33 cellular contexts compared by ENCODE assay signal in genomic region chr9:114973216-114973615, GRCh38. TPM values are rescaled to one million over a fixed set of nuclear protein-coding genes. Genes with fewer than 3 reads are reported as not detected.
"Had no signal": no experiment of that assay in that cellular context is flagged by ENCODE, and none has a peak within 500 bp of the region (broad histone marks: within the 10 kb centered on the region; RNA-seq: fewer than 3 reads in every experiment).

No MANE protein-coding gene starts in this region.

- H3K9me3 ChIP-seq: esophagus muscularis mucosa, gastrocnemius medialis had no signal

- H3K4me3 ChIP-seq: coronary artery, dorsolateral prefrontal cortex, esophagus muscularis mucosa, gastrocnemius medialis, heart right ventricle had no signal

- DNase-seq: activated CD4-positive, alpha-beta memory T cell treated with anti-CD3 and anti-CD28 coated beads for 36 hours; activated CD4-positive, alpha-beta T cell treated with anti-CD3 and anti-CD28 coated beads for 1 hour; activated CD4-positive, alpha-beta T cell treated with anti-CD3 and anti-CD28 coated beads for 4 hours; activated CD8-positive, alpha-beta memory T cell treated with anti-CD3 and anti-CD28 coated beads, Interleukin-2, amount 50 U/mL, for 48 hours; activated gamma-delta T cell; activated naive CD4-positive, alpha-beta T cell; activated naive CD4-positive, alpha-beta T cell treated with anti-CD3 and anti-CD28 coated beads, Interleukin-2, amount 10 ng/mL, durations not matched to agents 7 days and 5 days; activated T-cell treated with anti-CD3 and anti-CD28 coated beads for 4 hours; activated T-cell treated with anti-CD3 and anti-CD28 coated beads, Interleukin-2, amount 50 U/mL, for 24 hours; activated T-cell treated with anti-CD3 and anti-CD28 coated beads, Interleukin-2, amount 50 U/mL, for 72 hours; amniotic stem cell; anterior cingulate cortex; brain microvascular endothelial cell; dorsolateral prefrontal cortex; effector memory CD4-positive, alpha-beta T cell; endodermal cell; erythroblast; gastrocnemius medialis; heart right ventricle; T-helper 1 cell; T-helper 17 cell; T1000 had no signal

- H3K9me3 Mint-ChIP-seq: activated CD4-positive, alpha-beta memory T cell treated with anti-CD3 and anti-CD28 coated beads for 36 hours; activated naive CD4-positive, alpha-beta T cell treated with anti-CD3 and anti-CD28 coated beads, Interleukin-2, amount 50 U/mL, for 72 hours; activated T-cell treated with anti-CD3 and anti-CD28 coated beads, Interleukin-2, amount 50 U/mL, for 24 hours; activated T-cell treated with anti-CD3 and anti-CD28 coated beads, Interleukin-2, amount 50 U/mL, for 72 hours; central memory CD8-positive, alpha-beta T cell; dendritic cell treated with granulocyte-macrophage colony-stimulating factor and Interleukin-4, amounts not matched to agents 40 ng/mL and 50 ng/mL, for 4 days had no signal

- H3K4me1 Mint-ChIP-seq: central memory CD8-positive, alpha-beta T cell had no signal

- H3K27me3 ChIP-seq: brain microvascular endothelial cell, esophagus muscularis mucosa, gastrocnemius medialis had no signal

- H3K4me3 Mint-ChIP-seq: activated CD4-positive, alpha-beta memory T cell treated with anti-CD3 and anti-CD28 coated beads for 36 hours; activated naive CD4-positive, alpha-beta T cell treated with anti-CD3 and anti-CD28 coated beads, Interleukin-2, amount 10 ng/mL, durations not matched to agents 7 days and 5 days; activated T-cell treated with anti-CD3 and anti-CD28 coated beads, Interleukin-2, amount 50 U/mL, for 24 hours; activated T-cell treated with anti-CD3 and anti-CD28 coated beads, Interleukin-2, amount 50 U/mL, for 72 hours; central memory CD8-positive, alpha-beta T cell; dendritic cell treated with granulocyte-macrophage colony-stimulating factor and Interleukin-4, amounts not matched to agents 40 ng/mL and 50 ng/mL, for 4 days; endodermal cell; T-helper 17 cell; T-helper 2 cell treated with Interferon-gamma antibody and Interleukin-4, amounts not matched to agents 5 μg/mL and 100 μg/mL, for 36 hours; WTC11 had no signal

- H3K36me3 ChIP-seq: brain microvascular endothelial cell, esophagus muscularis mucosa, gastrocnemius medialis, heart right ventricle had no signal

- H3K27ac Mint-ChIP-seq: activated CD4-positive, alpha-beta memory T cell treated with anti-CD3 and anti-CD28 coated beads for 36 hours; activated naive CD4-positive, alpha-beta T cell treated with anti-CD3 and anti-CD28 coated beads, Interleukin-2, amount 10 ng/mL, durations not matched to agents 7 days and 5 days; activated naive CD4-positive, alpha-beta T cell treated with anti-CD3 and anti-CD28 coated beads, Interleukin-2, amount 50 U/mL, for 72 hours; activated T-cell treated with anti-CD3 and anti-CD28 coated beads, Interleukin-2, amount 50 U/mL, for 24 hours; activated T-cell treated with anti-CD3 and anti-CD28 coated beads, Interleukin-2, amount 50 U/mL, for 72 hours; dendritic cell treated with granulocyte-macrophage colony-stimulating factor and Interleukin-4, amounts not matched to agents 40 ng/mL and 50 ng/mL, for 4 days; endodermal cell; T-helper 17 cell; T-helper 2 cell treated with Interferon-gamma antibody and Interleukin-4, amounts not matched to agents 5 μg/mL and 100 μg/mL, for 36 hours; WTC11 had no signal

- H3K36me3 Mint-ChIP-seq: WTC11 had no signal

- H3K27ac ChIP-seq: brain microvascular endothelial cell, coronary artery, dorsolateral prefrontal cortex, esophagus muscularis mucosa, foreskin keratinocyte, gastrocnemius medialis, heart right ventricle had no signal

- H3K4me1 ChIP-seq: esophagus muscularis mucosa, foreskin keratinocyte, gastrocnemius medialis had no signal

- H3K27me3 Mint-ChIP-seq: activated CD4-positive, alpha-beta memory T cell treated with anti-CD3 and anti-CD28 coated beads for 36 hours; activated T-cell treated with anti-CD3 and anti-CD28 coated beads, Interleukin-2, amount 50 U/mL, for 24 hours; central memory CD8-positive, alpha-beta T cell; dendritic cell treated with granulocyte-macrophage colony-stimulating factor and Interleukin-4, amounts not matched to agents 40 ng/mL and 50 ng/mL, for 4 days; T-helper 17 cell had no signal

RNA-seq across cellular contexts. Expression of gene TNFSF8, which starts 42.8 kb away (rescaled TPM):
- total RNA-seq: astrocyte, bronchial epithelial cell, endodermal cell, foreskin keratinocyte, glomerular endothelial cell, WTC11 had no signal
